ENCODE assay signal across 27 cellular contexts in genomic region chr20:61891916-61892649, GRCh38.
DNase-seq lines count a peak whose midpoint lies in the region; ATAC-seq and FAIRE-seq lines count a peak whose summit lies in the region.
"Had no signal": no experiment of that assay in that cellular context is flagged by ENCODE, and none has a peak within 500 bp of the region (broad histone marks: within the 10 kb centered on the region; RNA-seq: fewer than 3 reads in every experiment).

No MANE protein-coding gene starts in this region.

- no peak overlapping the region for H3K4ac ChIP-seq in neuronal stem cell (ENCODE audit: low read length)

- DNase-seq in right cardiac atrium: peak in 2 of 3 donors; percentile 6 to 12
- no peak for DNase-seq in left ventricle myocardium superior
- peak; percentile 7 for DNase-seq in astrocyte of the hippocampus (ENCODE audit: low read depth, low spot score)
- DNase-seq in neuronal stem cell (ENCODE audit: low spot score): no peak
- DNase-seq in GM19239 (ENCODE audit: insufficient read length, low spot score): no peak
- DNase-seq in NCI-H2107 (lab: John Stamatoyannopoulos, UW): no peak
- DNase-seq: CD4-positive, alpha-beta T cell; COR-L47; GF-D8; IMR-90; NCI-H1048; NCI-H1417 treated with DMSO at 0.1 percent for 48 hours; NCI-H1694 treated with DMSO at 0.1 percent for 48 hours; NCI-H2081; NCI-H2171; NCI-H226; NCI-H510A; NCI-H69; SIG-M5 had no signal

- WGBS in right cardiac atrium: 73% methylated on average over 6 of the region's 6 CpGs
- WGBS in neuronal stem cell (ENCODE audit: extremely low coverage in 2 of 2, insufficient read length in 2 of 2, insufficient replicate concordance in 1 of 2), 2 donors: no CpG with 5 or more reads among the region's 6 CpGs

- H3K23ac ChIP-seq in neuronal stem cell (ENCODE audit: low read depth, low read length, poor library complexity): peak overlapping the region; percentile 48

- no peak overlapping the region for H4K8ac ChIP-seq in neuronal stem cell (ENCODE audit: low read depth, low read length)

- H3K4me3 ChIP-seq in right cardiac atrium (ENCODE audit: low read length) (no peak overlapping the region), neuronal stem cell (ENCODE audit: low read length in 2 of 2) (no peak overlapping the region)
- H3K4me3 ChIP-seq: BLaER1 treated with 17β-estradiol and CSF1 and Interleukin-3, amounts not matched to agents 10 nM and 100 nM; SK-N-MC had no signal

- H2BK15ac ChIP-seq in neuronal stem cell (ENCODE audit: low read length): no peak overlapping the region

- no peaks in the 10 kb centered on the region for H3K9me3 ChIP-seq in right cardiac atrium (ENCODE audit: control insufficient read depth, low read length)
- H3K9me3 ChIP-seq in neuronal stem cell (replicated peaks in 1 of 2; ENCODE audit: control insufficient read depth in 2 of 2, insufficient read depth in 1 of 2, low read depth in 1 of 2, low read length in 2 of 2): peaks cover 0 to 9% of the 10 kb centered on the region in 2 donors

- no peak overlapping the region for H2BK5ac ChIP-seq in neuronal stem cell (ENCODE audit: low read length)

- H4K91ac ChIP-seq in neuronal stem cell (ENCODE audit: low read depth, low read length, poor library complexity): no peak overlapping the region

- H3K36me3 ChIP-seq in neuronal stem cell (replicated peaks in 1 of 2; ENCODE audit: control insufficient read depth in 2 of 2, insufficient read depth in 2 of 2, low read length in 2 of 2): no peaks in the 10 kb centered on the region
- H3K36me3 ChIP-seq: BLaER1 treated with 17β-estradiol and CSF1 and Interleukin-3, amounts not matched to agents 10 nM and 100 nM had no signal

- H2AFZ ChIP-seq in neuronal stem cell (ENCODE audit: low read length): no peak overlapping the region

- H3K27ac ChIP-seq in right cardiac atrium (ENCODE audit: low read length): no peak overlapping the region
- H3K27ac ChIP-seq in neuronal stem cell (replicated peaks; ENCODE audit: low read length): no peak overlapping the region
- H3K27ac ChIP-seq: BLaER1 treated with 17β-estradiol and CSF1 and Interleukin-3, amounts not matched to agents 10 nM and 100 nM; KMS-11; RWPE1; SK-N-MC had no signal

- H3K9ac ChIP-seq in neuronal stem cell (ENCODE audit: low read depth, low read length, poor library complexity): no peak overlapping the region
- H3K9ac ChIP-seq: BLaER1 treated with 17β-estradiol and CSF1 and Interleukin-3, amounts not matched to agents 10 nM and 100 nM; KMS-11 had no signal

- H2BK12ac ChIP-seq in neuronal stem cell (ENCODE audit: low read length): no peak overlapping the region

- H3K79me1 ChIP-seq in neuronal stem cell (ENCODE audit: low read depth, low read length): peaks cover 1% of the 10 kb centered on the region

- no peak overlapping the region for H3K4me2 ChIP-seq in neuronal stem cell (ENCODE audit: insufficient read depth, low read length, poor library complexity, severe bottlenecking)
- H3K4me2 ChIP-seq: BLaER1 treated with 17β-estradiol and CSF1 and Interleukin-3, amounts not matched to agents 10 nM and 100 nM; KMS-11 had no signal

- no peak overlapping the region for H2BK120ac ChIP-seq in neuronal stem cell (ENCODE audit: low read depth, low read length)

- FAIRE-seq in GM19239 (lab: Jason Lieb, UNC): no peak
- FAIRE-seq: GM12891, H54 had no signal

- H3K18ac ChIP-seq in neuronal stem cell (ENCODE audit: low read length): no peak overlapping the region

- no peak overlapping the region for H3K14ac ChIP-seq in neuronal stem cell (ENCODE audit: low read length)

- intact Hi-C loops in right cardiac atrium (cut with DNase I) (no loop called here), left ventricle myocardium superior (cut with micrococcal nuclease) (no loop called here)

- H2AK5ac ChIP-seq in neuronal stem cell (ENCODE audit: low read depth, low read length): no peak overlapping the region

- ATAC-seq in right cardiac atrium (no peak), left ventricle myocardium superior (no peak), GM18519 (IDR thresholded peaks at IDR 0.05; ENCODE audit: low FRiP score, unreplicated experiment) (no peak)
- ATAC-seq: Panc1 had no signal

- H3K27me3 ChIP-seq in right cardiac atrium (ENCODE audit: control insufficient read depth, insufficient read depth) (no peaks in the 10 kb centered on the region), neuronal stem cell (ENCODE audit: control insufficient read depth in 3 of 3, insufficient read depth in 3 of 3, low read depth in 1 of 3, low read length in 3 of 3) (peaks cover 0 to 4% (median 0%) of the 10 kb centered on the region in 3 experiments)
- H3K27me3 ChIP-seq: BLaER1 treated with 17β-estradiol and CSF1 and Interleukin-3, amounts not matched to agents 10 nM and 100 nM had no signal

- no peaks in the 10 kb centered on the region for H3K4me1 ChIP-seq in right cardiac atrium (ENCODE audit: control insufficient read depth, insufficient read depth, low read length)
- H3K4me1 ChIP-seq in neuronal stem cell (ENCODE audit: control insufficient read depth in 2 of 2, insufficient read depth in 1 of 2, low read depth in 1 of 2, low read length in 2 of 2): peaks cover 0 to 3% of the 10 kb centered on the region in 2 donors

Comparison
In these comparisons a context has a peak if more than half of its experiments do, and no peak if none do; other contexts are left out.
1. DNase-seq: peak in right cardiac atrium (2 of 3) and astrocyte of the hippocampus (single experiment); none in left ventricle myocardium superior (single experiment), neuronal stem cell (single experiment), GM19239 (single experiment) and NCI-H2107 (single experiment).